8 cellular contexts compared by ENCODE assay signal in the genomic region with DNA sequence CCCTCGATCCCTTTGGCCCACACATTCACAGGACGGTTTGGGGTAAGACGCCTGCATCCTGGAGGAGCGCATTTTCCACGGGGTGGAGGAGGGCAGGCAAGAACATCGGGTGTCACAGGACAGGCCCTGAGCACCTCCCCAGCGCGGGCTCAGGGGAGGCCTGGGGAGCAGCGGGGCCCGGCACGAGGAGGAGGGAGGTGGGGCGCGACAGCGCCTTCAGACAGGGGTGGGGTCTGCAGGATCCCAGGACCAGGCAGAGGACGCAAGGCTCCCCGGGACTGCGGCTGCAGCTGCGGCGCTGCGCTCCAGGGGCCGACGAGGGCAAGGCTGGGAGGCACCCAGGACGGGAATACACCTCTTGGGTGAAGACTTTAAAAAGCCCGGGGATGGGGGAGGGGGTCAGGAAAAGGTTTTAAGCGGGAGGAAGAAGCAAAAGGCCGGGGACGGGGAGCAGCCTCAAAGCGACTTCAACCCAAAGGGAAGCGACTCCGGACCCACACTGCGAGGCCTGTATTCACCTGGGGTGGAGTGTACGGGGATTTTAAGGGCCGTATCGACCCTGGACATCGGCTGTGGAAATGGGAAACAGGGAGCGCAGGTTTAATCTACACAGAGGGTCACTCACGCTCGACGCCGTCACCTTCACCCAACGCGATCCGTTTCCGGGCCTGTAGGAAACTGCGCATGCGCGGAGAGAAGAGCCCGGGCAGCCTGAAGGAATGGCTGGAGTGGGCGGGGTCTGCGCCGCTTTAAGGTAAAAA. TPM values are rescaled to one million over a fixed set of nuclear protein-coding genes. Genes with fewer than 3 reads are reported as not detected.
A peak's percentile ranks its signal among the peaks of the same experiment; 100 is the strongest.
DNase-seq lines count a peak whose midpoint lies in the region; ATAC-seq and TF ChIP-seq lines count a peak whose summit lies in the region.

A gene (minus strand): TSS at position 680 of the 761 bp plus-strand sequence. CDS start 10,234 bp downstream, outside the sequence.

- CTCF ChIA-PET in PC-9 (lab: Charles Lee): no interaction called here

- no peaks in the 10 kb centered on the region for H3F3A ChIP-seq in PC-9 (ENCODE audit: insufficient read depth, low read depth)

- 1 to 4% methylated on average over 39 to 50 of the region's 51 CpGs for WGBS in thyroid gland, 2 donors

- H3K27me3 ChIP-seq in PC-9 (ENCODE audit: insufficient read depth, low read depth): no peaks in the 10 kb centered on the region
- H3K27me3 ChIP-seq in left ventricle myocardium inferior (ENCODE audit: low read depth): no peaks in the 10 kb centered on the region
- H3K27me3 ChIP-seq in osteoblast (ENCODE audit: insufficient read depth, low read length): no peaks in the 10 kb centered on the region
- no peaks in the 10 kb centered on the region for H3K27me3 ChIP-seq in thyroid gland

- no peaks in the 10 kb centered on the region for H3K9me2 ChIP-seq in PC-9 (ENCODE audit: insufficient read depth)

- H3K27ac ChIP-seq in PC-9 (no peak within 1 kb of the TSS), angular gyrus (ENCODE audit: low read depth, low read length) (peak within 1 kb of the TSS; percentile 44), left ventricle myocardium inferior (replicated peaks) (peak within 1 kb of the TSS; percentile 90), osteoblast (ENCODE audit: low read depth, low read length) (no peak within 1 kb of the TSS), thyroid gland (peak within 1 kb of the TSS; percentile 51 to 74 (median 56))

- H3K4me3 ChIP-seq in GM08714 (ENCODE audit: low read length) (peak within 1 kb of the TSS; percentile 32; the same call in 1 of the 2 replicates), PC-9 (peak within 1 kb of the TSS; percentile 52; the same call in 1 of the 2 replicates), left ventricle myocardium inferior (peak within 1 kb of the TSS; percentile 86), osteoblast (ENCODE audit: insufficient read depth, low read length) (peak within 1 kb of the TSS; percentile 72), thyroid gland (replicated peaks in 1 of 3) (peak within 1 kb of the TSS; percentile 46 to 67 (median 47))

- H2AFZ ChIP-seq in PC-9 (peak within 1 kb of the TSS; percentile 74), osteoblast (ENCODE audit: low read length) (peak within 1 kb of the TSS; percentile 92)

- H3K4me1 ChIP-seq in PC-9 (replicated peaks; ENCODE audit: insufficient read depth) (no peaks in the 10 kb centered on the region), left ventricle myocardium inferior (peaks cover 45% of the 10 kb centered on the region), osteoblast (ENCODE audit: insufficient read depth, low read length) (peaks cover 11% of the 10 kb centered on the region), thyroid gland (peaks cover 10 to 15% of the 10 kb centered on the region in 2 donors)

- H3K36me3 ChIP-seq in PC-9 (ENCODE audit: low read depth) (no peaks in the 10 kb centered on the region), left ventricle myocardium inferior (no peaks in the 10 kb centered on the region), osteoblast (ENCODE audit: insufficient read depth, low read length) (no peaks in the 10 kb centered on the region), thyroid gland (no peaks in the 10 kb centered on the region)

- no peaks in the 10 kb centered on the region for H3K79me2 ChIP-seq in PC-9 (ENCODE audit: low read depth)
- H3K79me2 ChIP-seq in osteoblast (ENCODE audit: insufficient read depth, low read length): peaks cover 6% of the 10 kb centered on the region

- peaks cover 35% of the 10 kb centered on the region for H3K9me3 ChIP-seq in PC-9 (ENCODE audit: insufficient read depth, low read depth)
- H3K9me3 ChIP-seq in left ventricle myocardium inferior (replicated peaks): peaks cover 13% of the 10 kb centered on the region
- H3K9me3 ChIP-seq in osteoblast (ENCODE audit: low read depth, low read length): no peaks in the 10 kb centered on the region
- no peaks in the 10 kb centered on the region for H3K9me3 ChIP-seq in thyroid gland

- TF ChIP-seq CTCF in PC-9 (conservative IDR thresholded peaks at IDR 0.05) (no peak), left ventricle myocardium inferior (IDR thresholded peaks at IDR 0.05; ENCODE audit: borderline replicate concordance) (no peak), osteoblast (IDR thresholded peaks at IDR 0.05; ENCODE audit: extremely low read depth, low read depth, low read length) (no peak), thyroid gland (IDR thresholded peaks at IDR 0.05) (no peak)

- no peak for ATAC-seq in GM19463 (IDR thresholded peaks at IDR 0.05; ENCODE audit: unreplicated experiment)

- POLR2A ChIA-PET in PC-9 (lab: Charles Lee; ENCODE audit: unreplicated experiment): interaction anchor here (0.7 kb wide), 1 partner anchor 17 kb away, joined by 3 read pairs; no protein-coding TSS in a partner anchor

- peak in 1 of 2 donors; percentile 69 for TF ChIP-seq POLR2A in thyroid gland (IDR thresholded peaks at IDR 0.05)

- H3K4me2 ChIP-seq in PC-9 (peak within 1 kb of the TSS; percentile 72), osteoblast (ENCODE audit: insufficient read depth, low read length) (peak within 1 kb of the TSS; percentile 88)

- TSS peak; percentile 67 for BruUV-seq in PC-9 (replicated peaks; lab: Mats Ljungman, UMichigan)

- intact Hi-C loops in PC-9 (cut with micrococcal nuclease; ENCODE audit: unreplicated experiment) (no loop called here), left ventricle myocardium inferior (cut with micrococcal nuclease) (no loop called here), thyroid gland (cut with DNase I) (no loop called here)

- DNase-seq in PC-9: peak; percentile 70 to 86
- peak; percentile 82 for DNase-seq in left ventricle myocardium inferior
- DNase-seq in osteoblast (ENCODE audit: insufficient read length, low spot score, missing footprints): peak; percentile 87
- peak; percentile 88 to 91 for DNase-seq in thyroid gland
- DNase-seq in SW480 (ENCODE audit: low spot score): no peak

- H4K20me1 ChIP-seq in PC-9 (ENCODE audit: insufficient read depth) (no peaks in the 10 kb centered on the region), osteoblast (ENCODE audit: insufficient read depth, low read length) (peaks cover 3% of the 10 kb centered on the region)

RNA-seq across cellular contexts. Expression of the gene that starts here (rescaled TPM):
- total RNA-seq in PC-9 (2021) (9.6 and 12.9 TPM in 2 replicates), left ventricle myocardium inferior (21.0 TPM), osteoblast (7.6 and 11.2 TPM in 2 replicates), thyroid gland (10 to 100 TPM; 14.5 to 37.6 (median 18.9) TPM)

Comparison
In these comparisons a context has a peak if more than half of its experiments do, and no peak if none do; other contexts are left out.
1. H3K4me3 ChIP-seq: peak in every context shown above with its lines; median percentile 86 in left ventricle myocardium inferior; 72 in osteoblast; 52 in PC-9; 47 in thyroid gland; 32 in GM08714.
2. H3K27ac ChIP-seq: peak in angular gyrus (single experiment), left ventricle myocardium inferior (single experiment) and thyroid gland (3 of 3); none in PC-9 (single experiment) and osteoblast (single experiment).